Comparison of ENCODE assay signal across 33 cellular contexts in genomic region chr10:120927352-120927751, GRCh38.
"Had no signal": no experiment of that assay in that cellular context is flagged by ENCODE, and none has a peak within 500 bp of the region (broad histone marks: within the 10 kb centered on the region; RNA-seq: fewer than 3 reads in every experiment).

No MANE protein-coding gene starts in this region.

- ATAC-seq: activated T-cell treated with anti-CD3 and anti-CD28 coated beads, Interleukin-2, amount 50 U/mL, for 72 hours; activated T-helper 17 cell treated with anti-CD3 and anti-CD28 coated beads, Interleukin-2, amount 50 U/mL, for 72 hours; K562 had no signal

- H3K27me3 Mint-ChIP-seq: activated B cell treated with CpG ODN at 0.5 μM for 24 hours; activated naive CD8-positive, alpha-beta T cell treated with anti-CD3 and anti-CD28 coated beads for 36 hours had no signal

- H3K9me3 Mint-ChIP-seq: activated B cell treated with CpG ODN at 0.5 μM for 24 hours; activated CD4-positive, alpha-beta memory T cell treated with anti-CD3 and anti-CD28 coated beads for 36 hours; activated naive CD8-positive, alpha-beta T cell treated with anti-CD3 and anti-CD28 coated beads for 36 hours; activated T-cell treated with anti-CD3 and anti-CD28 coated beads, Interleukin-2, amount 50 U/mL, for 72 hours; activated T-helper 17 cell treated with anti-CD3 and anti-CD28 coated beads, Interleukin-2, amount 50 U/mL, for 72 hours had no signal

- H3K27me3 ChIP-seq: brain microvascular endothelial cell had no signal

- H3K4me1 Mint-ChIP-seq: activated B cell treated with CpG ODN at 0.5 μM for 24 hours; activated naive CD8-positive, alpha-beta T cell treated with anti-CD3 and anti-CD28 coated beads for 36 hours; activated T-helper 17 cell treated with anti-CD3 and anti-CD28 coated beads, Interleukin-2, amount 50 U/mL, for 72 hours had no signal

- H3K36me3 ChIP-seq: brain microvascular endothelial cell had no signal

- H3K4me3 Mint-ChIP-seq: activated B cell treated with CpG ODN at 0.5 μM for 24 hours; activated CD4-positive, alpha-beta memory T cell treated with anti-CD3 and anti-CD28 coated beads for 36 hours; activated naive CD8-positive, alpha-beta T cell treated with anti-CD3 and anti-CD28 coated beads for 36 hours; activated T-cell treated with anti-CD3 and anti-CD28 coated beads, Interleukin-2, amount 50 U/mL, for 72 hours; activated T-helper 17 cell treated with anti-CD3 and anti-CD28 coated beads, Interleukin-2, amount 50 U/mL, for 72 hours had no signal

- H3K27ac Mint-ChIP-seq: activated B cell treated with CpG ODN at 0.5 μM for 24 hours; activated CD4-positive, alpha-beta memory T cell treated with anti-CD3 and anti-CD28 coated beads for 36 hours; activated naive CD8-positive, alpha-beta T cell treated with anti-CD3 and anti-CD28 coated beads for 36 hours; activated T-cell treated with anti-CD3 and anti-CD28 coated beads, Interleukin-2, amount 50 U/mL, for 72 hours; activated T-helper 17 cell treated with anti-CD3 and anti-CD28 coated beads, Interleukin-2, amount 50 U/mL, for 72 hours had no signal

- DNase-seq: activated B cell treated with CpG ODN at 0.5 μM for 24 hours; activated CD4-positive, alpha-beta memory T cell treated with anti-CD3 and anti-CD28 coated beads for 36 hours; activated CD4-positive, alpha-beta T cell treated with anti-CD3 and anti-CD28 coated beads for 4 hours; activated CD4-positive, alpha-beta T cell treated with anti-CD3 and anti-CD28 coated beads, Interleukin-2, amount 50 U/mL, for 1 hour; activated CD4-positive, CD25-positive, alpha-beta regulatory T cell treated with anti-CD3 and anti-CD28 coated beads, Interleukin-2, amount 50 U/mL, for 72 hours; activated effector memory CD4-positive, alpha-beta T cell treated with anti-CD3 and anti-CD28 coated beads, Interleukin-2, amount 50 U/mL, for 16 hours; activated naive CD4-positive, alpha-beta T cell; activated naive CD4-positive, alpha-beta T cell treated with anti-CD3 and anti-CD28 coated beads, Interleukin-2, amount 50 U/mL, for 16 hours; activated naive CD8-positive, alpha-beta T cell treated with anti-CD3 and anti-CD28 coated beads for 36 hours; activated T-cell treated with anti-CD3 and anti-CD28 coated beads, Interleukin-2, amount 50 U/mL, for 1 hour; activated T-cell treated with anti-CD3 and anti-CD28 coated beads, Interleukin-2, amount 50 U/mL, for 72 hours; amniotic stem cell; aorta; brain microvascular endothelial cell; central memory CD4-positive, alpha-beta T cell; NCI-H1105; NCI-H1436; NCI-H1694; NCI-H1930; NCI-H2081 treated with DMSO at 0.1 percent for 48 hours; NCI-H226; NCI-H446 treated with DMSO at 0.1 percent for 48 hours; NCI-H524; NCI-H69; NCI-H82; Right ventricle myocardium superior; SW 1271; T-helper 1 cell; T-helper 2 cell; T-helper 9 cell had no signal

- H3K36me3 Mint-ChIP-seq: activated CD4-positive, alpha-beta memory T cell treated with anti-CD3 and anti-CD28 coated beads for 36 hours; activated naive CD8-positive, alpha-beta T cell treated with anti-CD3 and anti-CD28 coated beads for 36 hours had no signal

- H3K27ac ChIP-seq: brain microvascular endothelial cell, VCaP had no signal

- H3K4me3 ChIP-seq: K562 had no signal
